24 cellular contexts compared by ENCODE assay signal in the genomic region with DNA sequence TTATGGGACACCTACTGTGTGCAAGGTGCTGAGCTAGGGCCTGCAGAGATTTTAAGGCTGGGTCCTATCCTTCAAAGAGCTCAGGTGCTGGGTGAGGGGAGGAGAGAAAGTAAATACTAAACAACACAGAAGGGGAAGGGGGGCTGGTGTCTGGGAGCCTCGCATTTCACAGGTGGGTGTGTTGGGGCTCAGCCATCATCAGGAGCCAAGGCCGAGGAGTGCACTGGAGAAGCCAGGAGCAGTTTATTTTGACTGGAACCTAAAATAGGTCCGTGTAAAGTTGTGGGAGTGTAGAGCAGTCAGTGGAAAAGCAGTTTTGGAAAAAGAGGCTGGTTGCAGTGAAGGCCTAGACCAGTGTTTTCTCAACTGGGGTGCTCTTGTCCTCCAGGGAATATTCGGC.
"Had no signal": no experiment of that assay in that cellular context is flagged by ENCODE, and none has a peak within 500 bp of the region (broad histone marks: within the 10 kb centered on the region; RNA-seq: fewer than 3 reads in every experiment).

No MANE protein-coding gene starts in this region.

- H3K9me3 Mint-ChIP-seq: activated B cell treated with CpG ODN at 0.5 μM for 24 hours; activated T-cell treated with anti-CD3 and anti-CD28 coated beads, Interleukin-2, amount 50 U/mL, for 4 hours; activated T-helper 2 cell treated with anti-CD3 and anti-CD28 coated beads, Interferon-gamma antibody, Interleukin-2, Interleukin-4, amounts not matched to agents 10 μg/mL and 5 μg/mL and 100 μg/mL, durations not matched to agents 14 hours and 24 hours and 36 hours; T-helper 1 cell treated with Interleukin-12 subunit alpha and Interleukin-12 subunit beta and Interleukin-4 antibody, amounts not matched to agents 30 μg/mL and 1 μg/mL, for 36 hours had no signal

- H3K4me3 ChIP-seq: adrenal gland, lower lobe of right lung, sigmoid colon, testis, uterus had no signal

- H3K27ac ChIP-seq: adrenal gland, lower lobe of right lung, sigmoid colon, testis, uterus had no signal

- H3K4me1 Mint-ChIP-seq: activated B cell treated with CpG ODN at 0.5 μM for 24 hours had no signal

- H3K9me3 ChIP-seq: adrenal gland, lower lobe of right lung, sigmoid colon, testis, uterus had no signal

- H3K27me3 ChIP-seq: adrenal gland, sigmoid colon, testis, uterus had no signal

- H3K4me3 Mint-ChIP-seq: activated B cell treated with CpG ODN at 0.5 μM for 24 hours; activated naive CD8-positive, alpha-beta T cell; activated T-cell treated with anti-CD3 and anti-CD28 coated beads, Interleukin-2, amount 50 U/mL, for 4 hours; naive thymus-derived CD8-positive, alpha-beta T cell; T-helper 1 cell treated with Interleukin-12 subunit alpha and Interleukin-12 subunit beta and Interleukin-4 antibody, amounts not matched to agents 30 μg/mL and 1 μg/mL, for 36 hours had no signal

- H3K4me1 ChIP-seq: adrenal gland, lower lobe of right lung, sigmoid colon, testis, uterus had no signal

- H3K27ac Mint-ChIP-seq: activated B cell treated with CpG ODN at 0.5 μM for 24 hours; activated naive CD8-positive, alpha-beta T cell; activated T-helper 2 cell treated with anti-CD3 and anti-CD28 coated beads, Interferon-gamma antibody, Interleukin-2, Interleukin-4, amounts not matched to agents 10 μg/mL and 5 μg/mL and 100 μg/mL, durations not matched to agents 14 hours and 24 hours and 36 hours; T-helper 1 cell treated with Interleukin-12 subunit alpha and Interleukin-12 subunit beta and Interleukin-4 antibody, amounts not matched to agents 30 μg/mL and 1 μg/mL, for 36 hours had no signal

- H3K36me3 ChIP-seq: adrenal gland, lower lobe of right lung, sigmoid colon, uterus had no signal

- H3K36me3 Mint-ChIP-seq: activated naive CD8-positive, alpha-beta T cell had no signal

- DNase-seq: activated B cell treated with CpG ODN at 0.5 μM for 24 hours; activated CD4-positive, alpha-beta T cell treated with anti-CD3 and anti-CD28 coated beads for 4 hours; activated CD4-positive, alpha-beta T cell treated with anti-CD3 and anti-CD28 coated beads, Interleukin-2, amount 50 U/mL, for 48 hours; activated CD8-positive, alpha-beta memory T cell treated with anti-CD3 and anti-CD28 coated beads, Interleukin-2, amount 50 U/mL, for 48 hours; activated naive CD4-positive, alpha-beta T cell; activated T-cell treated with anti-CD3 and anti-CD28 coated beads, Interleukin-2, amount 50 U/mL, for 4 hours; adrenal gland; effector CD8-positive, alpha-beta T cell; foreskin melanocyte; kidney; lower lobe of right lung; naive thymus-derived CD8-positive, alpha-beta T cell; occipital lobe; sigmoid colon; stimulated activated CD4-positive, alpha-beta T cell treated with anti-CD3 and anti-CD28 coated beads, Interleukin-2, amount 100 ng/mL, for 48 hours; stimulated activated CD8-positive, alpha-beta memory T cell treated with anti-CD3 and anti-CD28 coated beads, Interleukin-4, amount 100 ng/mL, for 48 hours; stimulated activated naive CD4-positive, alpha-beta T cell; T1000; testis; trophoblast cell; uterus had no signal
